8 cellular contexts compared by ENCODE assay signal in the genomic region with DNA sequence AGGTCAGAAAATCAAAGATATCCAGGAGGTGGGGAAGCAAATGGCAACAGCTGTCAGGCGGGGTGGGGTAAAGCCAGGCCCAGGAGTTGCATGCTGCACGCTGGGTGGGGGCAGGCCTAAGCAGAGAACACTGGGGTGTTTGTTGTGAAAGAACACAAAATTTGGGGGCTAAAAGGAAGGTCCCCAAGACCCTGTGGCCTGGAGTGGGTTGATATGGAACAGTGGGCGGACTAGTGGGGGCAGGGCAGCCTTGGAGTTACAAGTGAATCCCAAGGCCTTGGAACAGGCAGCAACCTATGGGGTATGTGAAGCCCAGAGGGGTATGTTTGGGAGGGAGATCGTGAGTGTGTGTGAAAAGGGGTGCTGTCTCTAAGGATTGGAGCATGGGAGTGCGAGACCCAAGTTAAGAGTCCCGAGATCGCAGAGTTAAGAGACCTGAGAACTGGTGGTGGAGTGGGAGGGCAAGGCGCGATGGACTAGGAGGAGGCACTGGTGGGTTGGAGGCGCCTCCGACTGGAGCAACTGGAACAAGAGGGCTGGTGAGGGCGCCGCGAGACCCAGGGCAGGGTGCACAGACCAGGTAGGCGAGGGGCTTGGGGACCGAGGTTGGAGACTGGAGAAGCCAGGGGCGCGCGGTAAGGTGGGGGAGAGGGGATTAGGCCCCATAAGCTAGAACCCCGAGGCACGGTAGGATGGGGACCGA. TPM values are rescaled to one million over a fixed set of nuclear protein-coding genes. Genes with fewer than 3 reads are reported as not detected.
DNase-seq lines count a peak whose midpoint lies in the region; ATAC-seq and TF ChIP-seq lines count a peak whose summit lies in the region.

No MANE protein-coding gene starts in this region.

- no peaks in the 10 kb centered on the region for H3K27me3 ChIP-seq in neural progenitor cell

- H3K27ac Mint-ChIP-seq in activated CD4-positive, alpha-beta T cell treated with anti-CD3 and anti-CD28 coated beads, Interleukin-2, amount 10 ng/mL, durations not matched to agents 7 days and 5 days = peak overlapping the region; percentile 99
- peak overlapping the region; percentile 96 for H3K27ac Mint-ChIP-seq in neural progenitor cell

- TF ChIP-seq CTCF in neural progenitor cell (IDR thresholded peaks at IDR 0.05) = no peak

- CTCF ChIA-PET in activated CD4-positive, alpha-beta T cell treated with anti-CD3 and anti-CD28 coated beads, Interleukin-2, amount 10 ng/mL, durations not matched to agents 7 days and 5 days (lab: Charles Lee) = interaction anchor here (0.9 kb wide), 1 partner anchor 69 kb away, joined by 4 read pairs; a partner anchor contains a TSS

- no peaks in the 10 kb centered on the region for H3K27me3 Mint-ChIP-seq in activated CD4-positive, alpha-beta T cell treated with anti-CD3 and anti-CD28 coated beads, Interleukin-2, amount 10 ng/mL, durations not matched to agents 7 days and 5 days
- peaks cover 9% of the 10 kb centered on the region for H3K27me3 Mint-ChIP-seq in neural progenitor cell (ENCODE audit: insufficient read depth, low read depth)

- peak overlapping the region; percentile 75 for H3K4me3 ChIP-seq in neural progenitor cell

- H3K9ac ChIP-seq in neural progenitor cell = peak overlapping the region; percentile 73

- ATAC-seq in HG03442 (IDR thresholded peaks at IDR 0.05; ENCODE audit: unreplicated experiment) = peak; percentile 3
- ATAC-seq in GM18873 (IDR thresholded peaks at IDR 0.05; ENCODE audit: low FRiP score, unreplicated experiment) = no peak

- no peak overlapping the region for H3K27ac ChIP-seq in neural progenitor cell

- no peaks in the 10 kb centered on the region for H3K9me3 ChIP-seq in neural progenitor cell (ENCODE audit: low read depth)

- peaks cover 26% of the 10 kb centered on the region for H3K79me2 ChIP-seq in neural progenitor cell (ENCODE audit: low read depth)

- peak overlapping the region; percentile 73 for H2AFZ ChIP-seq in neural progenitor cell (replicated peaks)

- peak overlapping the region; percentile 88 for H3K4me2 ChIP-seq in neural progenitor cell

- POLR2A ChIA-PET in activated CD4-positive, alpha-beta T cell treated with anti-CD3 and anti-CD28 coated beads, Interleukin-2, amount 10 ng/mL, durations not matched to agents 7 days and 5 days (lab: Charles Lee) = interaction anchor here (0.9 kb wide), 1 partner anchor 74 kb away, joined by 3 read pairs; a partner anchor contains a TSS

- H3K4me1 Mint-ChIP-seq in activated CD4-positive, alpha-beta T cell treated with anti-CD3 and anti-CD28 coated beads, Interleukin-2, amount 10 ng/mL, durations not matched to agents 7 days and 5 days = peaks cover 49% of the 10 kb centered on the region
- peaks cover 28% of the 10 kb centered on the region for H3K4me1 Mint-ChIP-seq in neural progenitor cell

- H3K4me1 ChIP-seq in neural progenitor cell = no peaks in the 10 kb centered on the region

- peaks cover 11% of the 10 kb centered on the region for H3F3A ChIP-seq in neural progenitor cell (ENCODE audit: low read depth)

- H4K20me1 ChIP-seq in neural progenitor cell (ENCODE audit: low read depth) = no peaks in the 10 kb centered on the region

- H3K36me3 Mint-ChIP-seq in activated CD4-positive, alpha-beta T cell treated with anti-CD3 and anti-CD28 coated beads, Interleukin-2, amount 10 ng/mL, durations not matched to agents 7 days and 5 days (ENCODE audit: low read depth) = peaks cover 43% of the 10 kb centered on the region
- peaks cover 19% of the 10 kb centered on the region for H3K36me3 Mint-ChIP-seq in neural progenitor cell

- H3K36me3 ChIP-seq in neural progenitor cell = no peaks in the 10 kb centered on the region

- H3K9me3 Mint-ChIP-seq in activated CD4-positive, alpha-beta T cell treated with anti-CD3 and anti-CD28 coated beads, Interleukin-2, amount 10 ng/mL, durations not matched to agents 7 days and 5 days = no peaks in the 10 kb centered on the region
- no peaks in the 10 kb centered on the region for H3K9me3 Mint-ChIP-seq in neural progenitor cell

- peak overlapping the region; percentile 98 for H3K4me3 Mint-ChIP-seq in activated CD4-positive, alpha-beta T cell treated with anti-CD3 and anti-CD28 coated beads, Interleukin-2, amount 10 ng/mL, durations not matched to agents 7 days and 5 days
- peak overlapping the region; percentile 92 for H3K4me3 Mint-ChIP-seq in neural progenitor cell

- DNase-seq in activated naive CD4-positive, alpha-beta T cell treated with Interleukin-2 at 50 U/mL for 16 hours = peak; percentile 22
- no peak for DNase-seq in activated naive CD4-positive, alpha-beta T cell treated with anti-CD3 and anti-CD28 coated beads, Interleukin-2, amount 50 U/mL, for 16 hours
- peak; percentile 21 for DNase-seq in activated CD4-positive, alpha-beta T cell treated with anti-CD3 and anti-CD28 coated beads, Interleukin-2, amount 10 ng/mL, durations not matched to agents 7 days and 5 days
- peak; percentile 34 for DNase-seq in fibroblast of peridontal ligament (ENCODE audit: extremely low read depth)
- DNase-seq in neural progenitor cell (ENCODE audit: low spot score) = no peak
- DNase-seq in RKO (ENCODE audit: low spot score) = no peak

RNA-seq across cellular contexts. Expression of a gene that starts 0.7 kb away (rescaled TPM):
- total RNA-seq in activated CD4-positive, alpha-beta T cell treated with anti-CD3 and anti-CD28 coated beads, Interleukin-2, amount 10 ng/mL, durations not matched to agents 7 days and 5 days = 10 to 100 TPM in 1 of 2 experiments, 1 to 10 TPM in 1; 9.7 to 11.2 TPM
- total RNA-seq in neural progenitor cell (ENCODE audit: low replicate concordance) = 23.1 and 43.7 TPM in 2 replicates

RNA-seq across cellular contexts. Expression of a gene that starts 6.2 kb away (rescaled TPM):
- 10 to 100 TPM; 53.9 to 59.3 TPM for total RNA-seq in activated CD4-positive, alpha-beta T cell treated with anti-CD3 and anti-CD28 coated beads, Interleukin-2, amount 10 ng/mL, durations not matched to agents 7 days and 5 days
- 20.7 and 31.7 TPM in 2 replicates for total RNA-seq in neural progenitor cell (ENCODE audit: low replicate concordance)

RNA-seq across cellular contexts. Expression of a gene that starts 6.4 kb away (rescaled TPM):
- 10 to 100 TPM; 12.7 to 17.0 TPM for total RNA-seq in activated CD4-positive, alpha-beta T cell treated with anti-CD3 and anti-CD28 coated beads, Interleukin-2, amount 10 ng/mL, durations not matched to agents 7 days and 5 days
- 12.6 and 28.2 TPM in 2 replicates for total RNA-seq in neural progenitor cell (ENCODE audit: low replicate concordance)

RNA-seq across cellular contexts. Expression of a gene that starts 23.1 kb away (rescaled TPM):
- total RNA-seq in activated CD4-positive, alpha-beta T cell treated with anti-CD3 and anti-CD28 coated beads, Interleukin-2, amount 10 ng/mL, durations not matched to agents 7 days and 5 days = 1 to 10 TPM; 1.3 to 1.9 TPM
- 68.0 and 155 TPM in 2 replicates for total RNA-seq in neural progenitor cell (ENCODE audit: low replicate concordance)

RNA-seq across cellular contexts. Expression of a gene that starts 31.6 kb away (rescaled TPM):
- total RNA-seq in activated CD4-positive, alpha-beta T cell treated with anti-CD3 and anti-CD28 coated beads, Interleukin-2, amount 10 ng/mL, durations not matched to agents 7 days and 5 days = 10 to 100 TPM; 65.3 to 68.4 TPM
- total RNA-seq in neural progenitor cell (ENCODE audit: low replicate concordance) = 77.8 and 93.3 TPM in 2 replicates

Comparison
In these comparisons a context has a peak if more than half of its experiments do, and no peak if none do; other contexts are left out.
1. DNase-seq: peak in activated naive CD4-positive, alpha-beta T cell treated with Interleukin-2 at 50 U/mL for 16 hours (single experiment), activated CD4-positive, alpha-beta T cell treated with anti-CD3 and anti-CD28 coated beads, Interleukin-2, amount 10 ng/mL, durations not matched to agents 7 days and 5 days (single experiment) and fibroblast of peridontal ligament (single experiment); none in activated naive CD4-positive, alpha-beta T cell treated with anti-CD3 and anti-CD28 coated beads, Interleukin-2, amount 50 U/mL, for 16 hours (single experiment), neural progenitor cell (single experiment) and RKO (single experiment).